Comparison of ENCODE assay signal across 1 cellular context in genomic region chr1:180515364-180515763, GRCh38.
TF ChIP-seq lines count a peak whose summit lies in the region.

No MANE protein-coding gene starts in this region.

TF ChIP-seq in WTC11, 78 proteins besides CTCF, POLR2A, EP300 and RAD21 (continued from another document):
- no peak for TF ChIP-seq ZBTB43 (CRISPR knock-in tag; IDR thresholded peaks at IDR 0.05)
